ENCODE assay signal across 20 cellular contexts in the genomic region with DNA sequence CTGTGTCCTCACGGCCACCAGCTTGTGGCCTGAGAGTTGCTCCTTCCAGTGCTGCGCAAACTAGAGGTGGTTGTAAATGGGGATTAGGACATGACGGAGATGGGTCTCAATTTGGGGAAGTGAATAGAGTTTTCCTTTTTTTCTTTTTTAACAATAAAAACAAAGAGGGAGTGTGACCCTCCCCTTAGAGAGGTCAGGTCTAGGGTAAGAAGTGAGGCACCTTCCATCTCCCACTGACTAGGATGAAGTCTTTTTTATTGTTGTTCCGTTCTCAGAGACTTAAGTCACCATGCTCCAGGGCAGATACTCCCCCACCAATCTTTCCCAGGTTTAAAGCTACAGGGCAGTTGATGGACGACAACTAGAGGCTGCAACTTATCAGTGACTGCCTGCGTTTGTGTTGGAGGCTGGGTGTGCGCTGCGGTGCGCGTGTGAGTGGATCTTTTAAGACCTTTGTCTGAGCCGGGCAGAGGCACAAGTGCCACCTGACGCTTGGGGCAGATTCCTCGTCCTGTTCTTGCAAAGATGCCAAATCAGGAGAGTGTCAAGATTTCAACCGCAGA. TPM values are rescaled to one million over a fixed set of nuclear protein-coding genes. Genes with fewer than 3 reads are reported as not detected.
DNase-seq lines count a peak whose midpoint lies in the region; ATAC-seq and TF ChIP-seq lines count a peak whose summit lies in the region.
"Had no signal": no experiment of that assay in that cellular context is flagged by ENCODE, and none has a peak within 500 bp of the region (broad histone marks: within the 10 kb centered on the region; RNA-seq: fewer than 3 reads in every experiment).

No MANE protein-coding gene starts in this region.

- ATAC-seq in T-helper 17 cell (no peak), omental fat pad (ENCODE audit: low FRiP score) (no peak), HG02973 (IDR thresholded peaks at IDR 0.05; ENCODE audit: unreplicated experiment) (no peak)
- ATAC-seq: naive thymus-derived CD4-positive, alpha-beta T cell had no signal

- H3K36me3 Mint-ChIP-seq in activated CD4-positive, alpha-beta T cell treated with anti-CD3 and anti-CD28 coated beads, Interleukin-2, amount 10 ng/mL, durations not matched to agents 7 days and 5 days (ENCODE audit: low read depth), result peaks cover 8% of the 10 kb centered on the region
- H3K36me3 Mint-ChIP-seq in T-helper 17 cell (ENCODE audit: low read depth) (peaks cover 5% of the 10 kb centered on the region), glutamatergic neuron (ENCODE audit: unreplicated experiment) (no peaks in the 10 kb centered on the region)

- CTCF ChIA-PET in activated CD4-positive, alpha-beta T cell treated with anti-CD3 and anti-CD28 coated beads, Interleukin-2, amount 10 ng/mL, durations not matched to agents 7 days and 5 days (lab: Charles Lee), result no interaction called here

- H3K9me3 Mint-ChIP-seq in activated CD4-positive, alpha-beta T cell treated with anti-CD3 and anti-CD28 coated beads, Interleukin-2, amount 10 ng/mL, durations not matched to agents 7 days and 5 days, result peaks cover 7% of the 10 kb centered on the region
- peaks cover 13% of the 10 kb centered on the region for H3K9me3 Mint-ChIP-seq in glutamatergic neuron (ENCODE audit: unreplicated experiment)

- peaks cover 87% of the 10 kb centered on the region for H3K27me3 Mint-ChIP-seq in activated CD4-positive, alpha-beta T cell treated with anti-CD3 and anti-CD28 coated beads, Interleukin-2, amount 10 ng/mL, durations not matched to agents 7 days and 5 days
- H3K27me3 Mint-ChIP-seq in T-helper 17 cell (peaks cover 90% of the 10 kb centered on the region), glutamatergic neuron (ENCODE audit: unreplicated experiment) (peaks cover 54% of the 10 kb centered on the region)

- peak overlapping the region; percentile 29 for H3K4me3 Mint-ChIP-seq in activated CD4-positive, alpha-beta T cell treated with anti-CD3 and anti-CD28 coated beads, Interleukin-2, amount 10 ng/mL, durations not matched to agents 7 days and 5 days
- peak overlapping the region; percentile 0 for H3K4me3 Mint-ChIP-seq in T-helper 17 cell
- H3K4me3 Mint-ChIP-seq in glutamatergic neuron (ENCODE audit: unreplicated experiment), result peak overlapping the region; percentile 63

- no peak for DNase-seq in activated CD4-positive, alpha-beta T cell treated with anti-CD3 and anti-CD28 coated beads, Interleukin-2, amount 10 ng/mL, durations not matched to agents 7 days and 5 days
- no peak for DNase-seq in activated CD4-positive, alpha-beta T cell treated with anti-CD3 and anti-CD28 coated beads for 4 hours
- DNase-seq in T-helper 17 cell (no peak), glutamatergic neuron (no peak), retina (peak; percentile 47), KG1 (lab: John Stamatoyannopoulos, UW) (no peak), omental fat pad (ENCODE audit: low spot score) (no peak)
- DNase-seq: amniotic stem cell; C1 segment of cervical spinal cord; DMS 273 treated with DMSO at 0.1 percent for 48 hours; effector CD8-positive, alpha-beta T cell; Kasumi-1; mammary epithelial cell; naive thymus-derived CD4-positive, alpha-beta T cell; NCI-H69; PC-9; thyroid gland had no signal

- H3K9me3 ChIP-seq in T-helper 17 cell (ENCODE audit: control insufficient read depth, low read length, poor library complexity, severe bottlenecking), result no peaks in the 10 kb centered on the region
- H3K9me3 ChIP-seq: prostate gland, thyroid gland had no signal

- no peak overlapping the region for H3K27ac Mint-ChIP-seq in activated CD4-positive, alpha-beta T cell treated with anti-CD3 and anti-CD28 coated beads, Interleukin-2, amount 10 ng/mL, durations not matched to agents 7 days and 5 days
- H3K27ac Mint-ChIP-seq in T-helper 17 cell, result peak overlapping the region; percentile 75
- H3K27ac Mint-ChIP-seq in glutamatergic neuron (ENCODE audit: unreplicated experiment), result no peak overlapping the region

- POLR2A ChIA-PET in activated CD4-positive, alpha-beta T cell treated with anti-CD3 and anti-CD28 coated beads, Interleukin-2, amount 10 ng/mL, durations not matched to agents 7 days and 5 days (lab: Charles Lee), result no interaction called here

- TF ChIP-seq CTCF in glutamatergic neuron (IDR thresholded peaks at IDR 0.05; ENCODE audit: partially characterized antibody, unreplicated experiment) (no peak), omental fat pad (IDR thresholded peaks at IDR 0.05) (no peak)

- peaks cover 20% of the 10 kb centered on the region for H3K4me1 Mint-ChIP-seq in activated CD4-positive, alpha-beta T cell treated with anti-CD3 and anti-CD28 coated beads, Interleukin-2, amount 10 ng/mL, durations not matched to agents 7 days and 5 days
- H3K4me1 Mint-ChIP-seq in T-helper 17 cell (peaks cover 23% of the 10 kb centered on the region), glutamatergic neuron (ENCODE audit: low read depth, unreplicated experiment) (peaks cover 23% of the 10 kb centered on the region)

RNA-seq across cellular contexts. Expression of gene GSC, which starts 2.1 kb away (rescaled TPM):
- total RNA-seq in activated CD4-positive, alpha-beta T cell treated with anti-CD3 and anti-CD28 coated beads, Interleukin-2, amount 10 ng/mL, durations not matched to agents 7 days and 5 days, result not detected
- total RNA-seq in T-helper 17 cell (under 1 TPM; 0.52 to 0.60 TPM), glutamatergic neuron (ENCODE audit: unreplicated experiment) (not detected), omental fat pad (1 to 10 TPM in 3 of 4 donors, under 1 TPM in 1; 0.72 to 7.1 (median 3.1) TPM)
- total RNA-seq: glomerular endothelial cell; naive thymus-derived CD4-positive, alpha-beta T cell; PC-9 had no signal

Comparison
In these comparisons a context has a peak if more than half of its experiments do, and no peak if none do; other contexts are left out.
1. H3K4me3 Mint-ChIP-seq: peak in every context shown above with its lines; median percentile 63 in glutamatergic neuron; 29 in activated CD4-positive, alpha-beta T cell treated with anti-CD3 and anti-CD28 coated beads, Interleukin-2, amount 10 ng/mL, durations not matched to agents 7 days and 5 days; 0 in T-helper 17 cell.